23 cellular contexts compared by ENCODE assay signal in genomic region chr13:50408068-50408467, GRCh38.
"Had no signal": no experiment of that assay in that cellular context is flagged by ENCODE, and none has a peak within 500 bp of the region (broad histone marks: within the 10 kb centered on the region; RNA-seq: fewer than 3 reads in every experiment).

No MANE protein-coding gene starts in this region.

- H3K27me3 ChIP-seq: colonic mucosa, esophagus squamous epithelium, gastrocnemius medialis, heart right ventricle, left lung had no signal

- H3K27ac Mint-ChIP-seq: dendritic cell treated with granulocyte-macrophage colony-stimulating factor and Interleukin-4, amounts not matched to agents 40 ng/mL and 50 ng/mL, for 4 days; effector memory CD8-positive, alpha-beta T cell; endodermal cell; naive thymus-derived CD4-positive, alpha-beta T cell had no signal

- ATAC-seq: effector memory CD8-positive, alpha-beta T cell; esophagus mucosa; gastrocnemius medialis; heart right ventricle; left cardiac atrium; left lung; left ventricle myocardium superior; lower lobe of right lung; naive thymus-derived CD4-positive, alpha-beta T cell had no signal

- H3K4me3 Mint-ChIP-seq: dendritic cell treated with granulocyte-macrophage colony-stimulating factor and Interleukin-4, amounts not matched to agents 40 ng/mL and 50 ng/mL, for 4 days; effector memory CD8-positive, alpha-beta T cell; endodermal cell; naive thymus-derived CD4-positive, alpha-beta T cell had no signal

- H3K9me3 ChIP-seq: colonic mucosa, esophagus squamous epithelium, gastrocnemius medialis, heart right ventricle, left lung, lower lobe of right lung had no signal

- H3K9me3 Mint-ChIP-seq: dendritic cell treated with granulocyte-macrophage colony-stimulating factor and Interleukin-4, amounts not matched to agents 40 ng/mL and 50 ng/mL, for 4 days; effector memory CD8-positive, alpha-beta T cell; endodermal cell; naive thymus-derived CD4-positive, alpha-beta T cell had no signal

- H3K4me1 ChIP-seq: colonic mucosa, lower lobe of right lung had no signal

- H3K4me3 ChIP-seq: colonic mucosa, esophagus squamous epithelium, gastrocnemius medialis, heart right ventricle, left lung, lower lobe of right lung had no signal

- H3K36me3 ChIP-seq: colonic mucosa, esophagus squamous epithelium, gastrocnemius medialis, heart right ventricle, left lung, lower lobe of right lung had no signal

- DNase-seq: colonic mucosa; cortex of kidney; effector CD8-positive, alpha-beta T cell; effector memory CD8-positive, alpha-beta T cell; endodermal cell; erythroblast; esophagus squamous epithelium; foreskin fibroblast; foreskin melanocyte; gastrocnemius medialis; glutamatergic neuron; head of caudate nucleus; heart right ventricle; hippocampal formation; left cardiac atrium; left lung; left ventricle myocardium superior; lower lobe of right lung; midbrain; naive thymus-derived CD4-positive, alpha-beta T cell had no signal

- H3K27me3 Mint-ChIP-seq: dendritic cell treated with granulocyte-macrophage colony-stimulating factor and Interleukin-4, amounts not matched to agents 40 ng/mL and 50 ng/mL, for 4 days had no signal

- H3K27ac ChIP-seq: colonic mucosa, epithelial cell of prostate, esophagus squamous epithelium, gastrocnemius medialis, heart right ventricle, left lung, lower lobe of right lung had no signal
